In genomic region chr15:41465822-41466421, GRCh38 we compare ENCODE assay signal across 8 cellular contexts. TPM values are rescaled to one million over a fixed set of nuclear protein-coding genes. Genes with fewer than 3 reads are reported as not detected.
A peak's percentile ranks its signal among the peaks of the same experiment; 100 is the strongest.
DNase-seq lines count a peak whose midpoint lies in the region; ATAC-seq and TF ChIP-seq lines count a peak whose summit lies in the region.

No MANE protein-coding gene starts in this region.

- no peak overlapping the region for H3K4me3 Mint-ChIP-seq in naive B cell

- no peak overlapping the region for H3K27ac Mint-ChIP-seq in naive B cell

- no peak overlapping the region for H3K9ac ChIP-seq in OCI-LY1 (ENCODE audit: low read length)
- no peak overlapping the region for H3K9ac ChIP-seq in colonic mucosa (ENCODE audit: low read depth in 2 of 2, low read length in 2 of 2)

- peaks cover 3 to 10% (median 6%) of the 10 kb centered on the region in 3 donors for H3K4me1 Mint-ChIP-seq in naive B cell

- H3F3A ChIP-seq in OCI-LY1 (ENCODE audit: insufficient read depth, low read length), result no peaks in the 10 kb centered on the region

- H3K4me1 ChIP-seq in OCI-LY1 (ENCODE audit: insufficient read depth, low read length, severe bottlenecking) (no peaks in the 10 kb centered on the region), colonic mucosa (no peaks in the 10 kb centered on the region)

- TF ChIP-seq CTCF in OCI-LY1 (IDR thresholded peaks at IDR 0.05; ENCODE audit: low read length) (peak; percentile 95), colonic mucosa (IDR thresholded peaks at IDR 0.05) (peak; percentile 85)

- DNase-seq in Caki2 (ENCODE audit: low read depth) (peak; percentile 41), GM19240 (ENCODE audit: insufficient read length, low spot score) (peak; percentile 28), colonic mucosa (no peak), naive B cell (peak; percentile 24)

- no peaks in the 10 kb centered on the region for H4K20me1 ChIP-seq in OCI-LY1 (ENCODE audit: insufficient read depth, low read length)

- no peaks in the 10 kb centered on the region for H3K27me3 ChIP-seq in OCI-LY1 (ENCODE audit: insufficient read depth, low read length)
- H3K27me3 ChIP-seq in colonic mucosa, result no peaks in the 10 kb centered on the region

- H3K4me3 ChIP-seq in OCI-LY1 (ENCODE audit: low read depth, low read length, poor library complexity, severe bottlenecking) (no peak overlapping the region), colonic mucosa (no peak overlapping the region)

- H3K9me3 ChIP-seq in OCI-LY1 (ENCODE audit: low read length) (no peaks in the 10 kb centered on the region), colonic mucosa (no peaks in the 10 kb centered on the region)

- TF ChIP-seq POLR2A in GM18505 (IDR thresholded peaks at IDR 0.05; ENCODE audit: borderline replicate concordance, extremely low read depth, insufficient read depth, insufficient read length), result no peak

- H3K9me3 Mint-ChIP-seq in naive B cell, result no peaks in the 10 kb centered on the region

- in situ Hi-C loops in Caki2 (cut with HindIII; ENCODE audit: low pct_unique_long_range_greater_than_20kb, low sequenced_read_pairs), result no loop called here

- no peaks in the 10 kb centered on the region for H3K9me2 ChIP-seq in OCI-LY1 (ENCODE audit: low read depth, low read length)

- intact Hi-C loops in colonic mucosa (cut with DNase I), result no loop called here

- no peak overlapping the region for H3K4me2 ChIP-seq in OCI-LY1 (ENCODE audit: low read length)

- H3K27ac ChIP-seq in OCI-LY1 (ENCODE audit: low read depth, low read length, poor library complexity, severe bottlenecking) (no peak overlapping the region), colonic mucosa (no peak overlapping the region)

- H3K36me3 ChIP-seq in OCI-LY1 (ENCODE audit: insufficient read depth, low read length), result peaks cover 67% of the 10 kb centered on the region
- H3K36me3 ChIP-seq in colonic mucosa, result peaks cover 2% of the 10 kb centered on the region

- H3K27me3 Mint-ChIP-seq in naive B cell, result no peaks in the 10 kb centered on the region

- peaks cover 27 to 39% of the 10 kb centered on the region in 2 donors for H3K36me3 Mint-ChIP-seq in naive B cell

- ATAC-seq in naive B cell (ENCODE audit: low read depth in 2 of 2) (peak; percentile 32 to 47), GM18505 (IDR thresholded peaks at IDR 0.05; ENCODE audit: unreplicated experiment) (no peak), GM18868 (IDR thresholded peaks at IDR 0.05; ENCODE audit: unreplicated experiment) (no peak), HG03378 (IDR thresholded peaks at IDR 0.05; ENCODE audit: unreplicated experiment) (no peak)

- no peaks in the 10 kb centered on the region for H3K79me2 ChIP-seq in OCI-LY1 (ENCODE audit: insufficient read depth, low read length)

- no peak overlapping the region for H2AFZ ChIP-seq in OCI-LY1 (ENCODE audit: low read length)

RNA-seq across cellular contexts. Expression of gene ITPKA, which starts 27.8 kb away (rescaled TPM):
- 6.7 and 30.3 TPM in 2 replicates for total RNA-seq in Caki2 (2014; rRNA removed; shearing (Covaris generic); ENCODE audit: low replicate concordance)
- total RNA-seq in colonic mucosa, result 10 to 100 TPM; 36.1 to 43.5 TPM
- polyA plus RNA-seq in naive B cell (ENCODE audit: low read depth in 6 of 6), result not detected

RNA-seq across cellular contexts. Expression of gene LTK, which starts 47.7 kb away (rescaled TPM):
- total RNA-seq in Caki2 (2014; rRNA removed; shearing (Covaris generic); ENCODE audit: low replicate concordance), result not detected in 2 replicates
- total RNA-seq in colonic mucosa, result 1 to 10 TPM; 6.9 to 8.2 TPM
- under 1 TPM in 1 of 6 donors, not detected in 5; 0.35 TPM for polyA plus RNA-seq in naive B cell (ENCODE audit: low read depth in 6 of 6)

RNA-seq across cellular contexts. Expression of gene RTF1, which starts 49.0 kb away (rescaled TPM):
- total RNA-seq in Caki2 (2014; rRNA removed; shearing (Covaris generic); ENCODE audit: low replicate concordance), result 24.2 and 41.8 TPM in 2 replicates
- total RNA-seq in colonic mucosa, result 10 to 100 TPM; 21.0 to 28.7 TPM
- 10 to 100 TPM in 5 of 6 donors, 1 to 10 TPM in 1; 7.7 to 26.4 (median 22.0) TPM for polyA plus RNA-seq in naive B cell (ENCODE audit: low read depth in 6 of 6)

Comparison
In these comparisons a context has a peak if more than half of its experiments do, and no peak if none do; other contexts are left out.
1. ATAC-seq: peak in naive B cell (2 of 2); none in GM18505 (single experiment), GM18868 (single experiment) and HG03378 (single experiment).